Comparison of ENCODE assay signal across 11 cellular contexts in genomic region chr16:56632848-56633365, GRCh38. TPM values are rescaled to one million over a fixed set of nuclear protein-coding genes. Genes with fewer than 3 reads are reported as not detected.
DNase-seq lines count a peak whose midpoint lies in the region; ATAC-seq, FAIRE-seq and TF ChIP-seq lines count a peak whose summit lies in the region.
"Had no signal": no experiment of that assay in that cellular context is flagged by ENCODE, and none has a peak within 500 bp of the region (broad histone marks: within the 10 kb centered on the region; RNA-seq: fewer than 3 reads in every experiment).

No MANE protein-coding gene starts in this region.

- 6% methylated on average over 5 of the region's 6 CpGs; no CpG with 5 or more reads in 1 of the 2 experiments for WGBS in H1 (ENCODE audit: extremely low coverage in 1 of 2, insufficient coverage in 1 of 2, insufficient read length in 1 of 2, insufficient replicate concordance in 2 of 2, low coverage in 1 of 2, low lambda C conversion rate in 2 of 2, missing lambda C conversion rate in 1 of 2), 2 experiments

- peak overlapping the region; percentile 68 to 72 for H3K4me2 ChIP-seq in H1 (ENCODE audit: insufficient read depth in 1 of 2, low read depth in 2 of 2, low read length in 2 of 2)

- no peak overlapping the region for H3K4ac ChIP-seq in H1 (replicated peaks; ENCODE audit: insufficient read length, low read depth, low read length)

- no peak overlapping the region for H3K56ac ChIP-seq in H1 (replicated peaks; ENCODE audit: insufficient read length, low read depth, low read length)

- no peak overlapping the region for H4K91ac ChIP-seq in H1 (replicated peaks; ENCODE audit: insufficient read length, low read length)

- no peak overlapping the region for H2BK12ac ChIP-seq in H1 (ENCODE audit: low read depth, low read length)

- no peak overlapping the region for H3K18ac ChIP-seq in H1 (ENCODE audit: extremely low read depth, low read length)

- no peak overlapping the region for H3K27ac Mint-ChIP-seq in activated CD4-positive, alpha-beta T cell treated with anti-CD3 and anti-CD28 coated beads, Interleukin-2, amount 10 ng/mL, durations not matched to agents 24 days and 14 days

- no peak overlapping the region; the same call in 1 of the 2 replicates for H2BK20ac ChIP-seq in H1 (ENCODE audit: low read length)

- no peak for TF ChIP-seq POLR2A in H1 (IDR thresholded peaks at IDR 0.05; ENCODE audit: control extremely low read depth in 1 of 2, low read depth in 2 of 2, low read length in 2 of 2)

- POLR2A ChIA-PET in H1 (lab: Charles Lee; ENCODE audit: partially characterized antibody): interaction anchor here (0.9 to 2.2 kb wide), 6 partner anchors 10 to 41 kb away, joined by 3 to 8 read pairs (median 4); partner anchors contain the start of genes MT1G and MT1H

- peak overlapping the region; percentile 44; the same call in 1 of the 2 replicates for H2BK5ac ChIP-seq in H1 (ENCODE audit: low read depth, low read length)

- peaks cover 14 to 29% of the 10 kb centered on the region in 2 experiments for H4K20me1 ChIP-seq in H1 (replicated peaks in 1 of 2; ENCODE audit: control insufficient read depth in 1 of 2, insufficient read depth in 2 of 2, low read length in 2 of 2)

- no peak for TF ChIP-seq EP300 in H1 (IDR thresholded peaks at IDR 0.05; ENCODE audit: borderline replicate concordance in 1 of 2, low read depth in 2 of 2, low read length in 2 of 2)

- H3K79me2 ChIP-seq in H1 (ENCODE audit: control insufficient read depth in 1 of 2, insufficient read depth in 2 of 2, low read length in 2 of 2): no peaks in the 10 kb centered on the region

- H3K4me1 ChIP-seq in H1 (replicated peaks in 1 of 4; ENCODE audit: control insufficient read depth in 3 of 4, insufficient read depth in 4 of 4, low read length in 3 of 4) (peaks cover 0 to 13% (median 5%) of the 10 kb centered on the region in 4 experiments; a peak in 6 of 7 replicates), mucosa of stomach (ENCODE audit: control insufficient read depth, insufficient read depth, low read length) (peaks cover 28% of the 10 kb centered on the region), thoracic aorta (ENCODE audit: control insufficient read depth in 1 of 2, low read depth in 2 of 2) (peaks cover 5 to 26% of the 10 kb centered on the region in 2 donors)

- peaks cover 36% of the 10 kb centered on the region for H3K4me1 Mint-ChIP-seq in activated CD4-positive, alpha-beta T cell treated with anti-CD3 and anti-CD28 coated beads, Interleukin-2, amount 10 ng/mL, durations not matched to agents 24 days and 14 days

- H3K23me2 ChIP-seq in H1 (ENCODE audit: low read depth, low read length): peaks cover 5% of the 10 kb centered on the region; the same call in 1 of the 2 replicates

- peaks cover 76% of the 10 kb centered on the region for H3K27me3 Mint-ChIP-seq in activated CD4-positive, alpha-beta T cell treated with anti-CD3 and anti-CD28 coated beads, Interleukin-2, amount 10 ng/mL, durations not matched to agents 24 days and 14 days

- no peak overlapping the region for H2AK5ac ChIP-seq in H1 (ENCODE audit: low read depth, low read length)

- H3K27me3 ChIP-seq in H1 (replicated peaks in 1 of 4; ENCODE audit: control insufficient read depth in 3 of 4, extremely low read depth in 1 of 4, insufficient read depth in 3 of 4, low read length in 3 of 4) (peaks cover 91 to 100% (median 100%) of the 10 kb centered on the region in 4 experiments), mucosa of stomach (ENCODE audit: control insufficient read depth, insufficient read depth, low read length) (peaks cover 55% of the 10 kb centered on the region), thoracic aorta (replicated peaks; ENCODE audit: insufficient read depth) (no peaks in the 10 kb centered on the region)

- H3K4me3 ChIP-seq in H1 (ENCODE audit: extremely low read depth in 1 of 4, insufficient read depth in 2 of 4, low read depth in 3 of 4, low read length in 4 of 4) (peak overlapping the region; percentile 10 to 56 (median 18); a peak in 4 of 8 replicates), mucosa of stomach (ENCODE audit: low read length) (peak overlapping the region; percentile 15), thoracic aorta (peak overlapping the region; percentile 77)

- H3K23ac ChIP-seq in H1 (ENCODE audit: insufficient read length): no peak overlapping the region

- ATAC-seq in thoracic aorta (ENCODE audit: insufficient number of reproducible peaks, low FRiP score, low read depth): no peak
- ATAC-seq in HG03045 (IDR thresholded peaks at IDR 0.05; ENCODE audit: unreplicated experiment): no peak
- ATAC-seq in GM18867 (IDR thresholded peaks at IDR 0.05; ENCODE audit: unreplicated experiment): no peak

- H2BK120ac ChIP-seq in H1 (replicated peaks; ENCODE audit: low read depth, low read length): no peak overlapping the region

- H3K9me3 ChIP-seq in H1 (ENCODE audit: insufficient read depth in 2 of 2, low read depth in 1 of 2, low read length in 1 of 2): no peaks in the 10 kb centered on the region
- H3K9me3 ChIP-seq in mucosa of stomach (ENCODE audit: control insufficient read depth, low read length): no peaks in the 10 kb centered on the region
- no peaks in the 10 kb centered on the region for H3K9me3 ChIP-seq in thoracic aorta

- no peak overlapping the region for H2AFZ ChIP-seq in H1 (ENCODE audit: low read length)

- H3K36me3 ChIP-seq in H1 (ENCODE audit: control insufficient read depth in 2 of 4, insufficient read depth in 4 of 4, low read length in 3 of 4) (no peaks in the 10 kb centered on the region; a peak in 1 of 8 replicates), mucosa of stomach (ENCODE audit: control insufficient read depth, insufficient read depth, low read length) (no peaks in the 10 kb centered on the region), thoracic aorta (no peaks in the 10 kb centered on the region)

- peak overlapping the region; percentile 66 for H3K4me3 Mint-ChIP-seq in activated CD4-positive, alpha-beta T cell treated with anti-CD3 and anti-CD28 coated beads, Interleukin-2, amount 10 ng/mL, durations not matched to agents 24 days and 14 days

- H3K9ac ChIP-seq in H1 (replicated peaks in 1 of 4; ENCODE audit: extremely low read depth in 1 of 4, low read depth in 3 of 4, low read length in 3 of 4) (no peak overlapping the region), mucosa of stomach (ENCODE audit: low read length) (peak overlapping the region; percentile 78)

- intact Hi-C loops in activated CD4-positive, alpha-beta T cell treated with anti-CD3 and anti-CD28 coated beads, Interleukin-2, amount 10 ng/mL, durations not matched to agents 24 days and 14 days (cut with micrococcal nuclease): no loop called here

- TF ChIP-seq CTCF in H1 (IDR thresholded peaks at IDR 0.05; ENCODE audit: control extremely low read depth in 1 of 3, insufficient read depth in 1 of 3, low read depth in 1 of 3, low read length in 3 of 3) (no peak), thoracic aorta (IDR thresholded peaks at IDR 0.05) (no peak)

- TF ChIP-seq RAD21 in H1 (IDR thresholded peaks at IDR 0.05 in 1 of 2, conservative IDR thresholded peaks at IDR 0.05 in 1 of 2; ENCODE audit: low read depth in 2 of 2, low read length in 2 of 2): no peak

- no peak overlapping the region for H2BK15ac ChIP-seq in H1 (ENCODE audit: low read length)

- H3K9me3 Mint-ChIP-seq in activated CD4-positive, alpha-beta T cell treated with anti-CD3 and anti-CD28 coated beads, Interleukin-2, amount 10 ng/mL, durations not matched to agents 24 days and 14 days: no peaks in the 10 kb centered on the region

- H3K14ac ChIP-seq in H1 (ENCODE audit: insufficient read length): no peak overlapping the region

- no peak overlapping the region for H4K8ac ChIP-seq in H1 (ENCODE audit: extremely low read depth, insufficient read depth, low read length)

- CTCF ChIA-PET in H1 (lab: Charles Lee; ENCODE audit: partially characterized antibody): interaction anchor here (1.0 to 1.5 kb wide), 7 partner anchors 17 to 69 kb away, joined by 3 to 4 read pairs (median 3); no protein-coding TSS in a partner anchor

- H3K27ac ChIP-seq in H1 (ENCODE audit: low read depth, low read length) (no peak overlapping the region), thoracic aorta (peak overlapping the region; percentile 85 to 86)
- H3K27ac ChIP-seq: epithelial cell of prostate had no signal

- no peak for FAIRE-seq in H1 (lab: Jason Lieb, UNC)

- peaks cover 3% of the 10 kb centered on the region for H3K36me3 Mint-ChIP-seq in activated CD4-positive, alpha-beta T cell treated with anti-CD3 and anti-CD28 coated beads, Interleukin-2, amount 10 ng/mL, durations not matched to agents 24 days and 14 days (ENCODE audit: low read depth)

- H3K79me1 ChIP-seq in H1 (ENCODE audit: low read depth, low read length): no peaks in the 10 kb centered on the region

- H4K5ac ChIP-seq in H1 (ENCODE audit: insufficient read length, low read depth, low read length): no peak overlapping the region

- DNase-seq in activated CD4-positive, alpha-beta T cell treated with anti-CD3 and anti-CD28 coated beads, Interleukin-2, amount 10 ng/mL, durations not matched to agents 24 days and 14 days: no peak
- no peak for DNase-seq in activated CD4-positive, alpha-beta T cell treated with anti-CD3 and anti-CD28 coated beads, Interleukin-2, amount 50 U/mL, for 48 hours
- no peak for DNase-seq in H1 (ENCODE audit: low read depth in 1 of 2, low spot score in 2 of 2)
- no peak for DNase-seq in thoracic aorta (ENCODE audit: low spot score)
- DNase-seq in AML-193 (lab: John Stamatoyannopoulos, UW): no peak
- DNase-seq: activated CD4-positive, CD25-positive, alpha-beta regulatory T cell treated with anti-CD3 and anti-CD28 coated beads, Interleukin-2, amount 50 U/mL, for 72 hours; NCI-H446 had no signal

RNA-seq across cellular contexts. Expression of gene MT1M, which starts 0.4 kb away (rescaled TPM):
- total RNA-seq in activated CD4-positive, alpha-beta T cell treated with anti-CD3 and anti-CD28 coated beads, Interleukin-2, amount 10 ng/mL, durations not matched to agents 24 days and 14 days: not detected in 2 replicates
- not detected in 2 replicates for total RNA-seq in H1 (2021; fragmentation: NEBNext Ultra II Directional; extraction: Animal tissue kit (Norgen Biotek cat#: 25700))
- polyA plus RNA-seq in H1 (2011; rRNA removed): 1.7 and 2.1 TPM in 2 replicates
- 1.4 TPM for polyA plus RNA-seq in H1 (2011; cell fraction: cytosol; rRNA removed)
- 2.3 TPM for polyA plus RNA-seq in H1 (2011; cell fraction: nucleus; rRNA removed)
- 2.2 to 7.4 TPM (median 3.0 TPM) in 4 replicates for polyA plus RNA-seq in H1 (2012, experiment 1 of 2)
- polyA plus RNA-seq in H1 (2012, experiment 2 of 2): 3.1 TPM
- 7.4 TPM for polyA plus RNA-seq in H1 (2013, experiment 1 of 2)
- 7.4 TPM for polyA plus RNA-seq in H1 (2013, experiment 2 of 2)
- 0.73 and 0.93 TPM in 2 replicates for polyA minus RNA-seq in H1 (2011; rRNA and poly(A)+ RNA removed)
- not detected for polyA minus RNA-seq in H1 (2011; cell fraction: cytosol; rRNA and poly(A)+ RNA removed)
- not detected for polyA minus RNA-seq in H1 (2011; cell fraction: nucleus; rRNA and poly(A)+ RNA removed)
- 10 to 100 TPM; 23.2 to 53.6 TPM for total RNA-seq in thoracic aorta

RNA-seq across cellular contexts. Expression of gene MT1A, which starts 5.6 kb away (rescaled TPM):
- total RNA-seq in activated CD4-positive, alpha-beta T cell treated with anti-CD3 and anti-CD28 coated beads, Interleukin-2, amount 10 ng/mL, durations not matched to agents 24 days and 14 days: 1.8 and 2.1 TPM in 2 replicates
- not detected in 2 replicates for total RNA-seq in H1 (2021; fragmentation: NEBNext Ultra II Directional; extraction: Animal tissue kit (Norgen Biotek cat#: 25700))
- not detected in 2 replicates for polyA plus RNA-seq in H1 (2011; rRNA removed)
- not detected for polyA plus RNA-seq in H1 (2011; cell fraction: cytosol; rRNA removed)
- polyA plus RNA-seq in H1 (2011; cell fraction: nucleus; rRNA removed): not detected
- polyA plus RNA-seq in H1 (2012, experiment 1 of 2): not detected in 4 replicates
- polyA plus RNA-seq in H1 (2012, experiment 2 of 2): not detected
- polyA plus RNA-seq in H1 (2013, experiment 1 of 2): 2.4 TPM
- 1.4 TPM for polyA plus RNA-seq in H1 (2013, experiment 2 of 2)
- polyA minus RNA-seq in H1 (2011; rRNA and poly(A)+ RNA removed): not detected in 2 replicates
- polyA minus RNA-seq in H1 (2011; cell fraction: cytosol; rRNA and poly(A)+ RNA removed): not detected
- polyA minus RNA-seq in H1 (2011; cell fraction: nucleus; rRNA and poly(A)+ RNA removed): not detected
- 100 to 1,000 TPM in 1 of 2 donors, 1 to 10 TPM in 1; 6.5 to 168 TPM for total RNA-seq in thoracic aorta

RNA-seq across cellular contexts. Expression of gene MT1E, which starts 7.3 kb away (rescaled TPM):
- 136 and 152 TPM in 2 replicates for total RNA-seq in activated CD4-positive, alpha-beta T cell treated with anti-CD3 and anti-CD28 coated beads, Interleukin-2, amount 10 ng/mL, durations not matched to agents 24 days and 14 days
- 3.5 and 7.9 TPM in 2 replicates for total RNA-seq in H1 (2021; fragmentation: NEBNext Ultra II Directional; extraction: Animal tissue kit (Norgen Biotek cat#: 25700))
- polyA plus RNA-seq in H1 (2011; rRNA removed): 109 and 117 TPM in 2 replicates
- 255 TPM for polyA plus RNA-seq in H1 (2011; cell fraction: cytosol; rRNA removed)
- polyA plus RNA-seq in H1 (2011; cell fraction: nucleus; rRNA removed): 53.0 TPM
- polyA plus RNA-seq in H1 (2012, experiment 1 of 2): 61.1 to 122 TPM (median 93.3 TPM) in 4 replicates
- 263 TPM for polyA plus RNA-seq in H1 (2012, experiment 2 of 2)
- 64.0 TPM for polyA plus RNA-seq in H1 (2013, experiment 1 of 2)
- 72.0 TPM for polyA plus RNA-seq in H1 (2013, experiment 2 of 2)
- polyA minus RNA-seq in H1 (2011; rRNA and poly(A)+ RNA removed): 15.8 and 21.0 TPM in 2 replicates
- 24.5 TPM for polyA minus RNA-seq in H1 (2011; cell fraction: cytosol; rRNA and poly(A)+ RNA removed)
- 16.6 TPM for polyA minus RNA-seq in H1 (2011; cell fraction: nucleus; rRNA and poly(A)+ RNA removed)
- 100 to 1,000 TPM; 106 to 214 TPM for total RNA-seq in thoracic aorta

RNA-seq across cellular contexts. Expression of gene MT1B, which starts 18.8 kb away (rescaled TPM):
- total RNA-seq in activated CD4-positive, alpha-beta T cell treated with anti-CD3 and anti-CD28 coated beads, Interleukin-2, amount 10 ng/mL, durations not matched to agents 24 days and 14 days: not detected in 2 replicates
- not detected in 2 replicates for total RNA-seq in H1 (2021; fragmentation: NEBNext Ultra II Directional; extraction: Animal tissue kit (Norgen Biotek cat#: 25700))
- polyA plus RNA-seq in H1 (2011; rRNA removed): not detected in 2 replicates
- polyA plus RNA-seq in H1 (2011; cell fraction: cytosol; rRNA removed): not detected
- polyA plus RNA-seq in H1 (2011; cell fraction: nucleus; rRNA removed): not detected
- not detected in 4 replicates for polyA plus RNA-seq in H1 (2012, experiment 1 of 2)
- polyA plus RNA-seq in H1 (2012, experiment 2 of 2): not detected
- polyA plus RNA-seq in H1 (2013, experiment 1 of 2): not detected
- not detected for polyA plus RNA-seq in H1 (2013, experiment 2 of 2)
- not detected in 2 replicates for polyA minus RNA-seq in H1 (2011; rRNA and poly(A)+ RNA removed)
- not detected for polyA minus RNA-seq in H1 (2011; cell fraction: cytosol; rRNA and poly(A)+ RNA removed)
- polyA minus RNA-seq in H1 (2011; cell fraction: nucleus; rRNA and poly(A)+ RNA removed): not detected
- total RNA-seq in thoracic aorta: not detected

RNA-seq across cellular contexts. Expression of gene MT2A, which starts 24.5 kb away (rescaled TPM):
- 465 TPM in 2 replicates for total RNA-seq in activated CD4-positive, alpha-beta T cell treated with anti-CD3 and anti-CD28 coated beads, Interleukin-2, amount 10 ng/mL, durations not matched to agents 24 days and 14 days
- total RNA-seq in H1 (2021; fragmentation: NEBNext Ultra II Directional; extraction: Animal tissue kit (Norgen Biotek cat#: 25700)): 9.2 and 9.5 TPM in 2 replicates
- 23.2 and 30.1 TPM in 2 replicates for polyA plus RNA-seq in H1 (2011; rRNA removed)
- polyA plus RNA-seq in H1 (2011; cell fraction: cytosol; rRNA removed): 12.8 TPM
- polyA plus RNA-seq in H1 (2011; cell fraction: nucleus; rRNA removed): 21.1 TPM
- polyA plus RNA-seq in H1 (2012, experiment 1 of 2): 92.5 to 136 TPM (median 103 TPM) in 4 replicates
- 50.9 TPM for polyA plus RNA-seq in H1 (2012, experiment 2 of 2)
- 278 TPM for polyA plus RNA-seq in H1 (2013, experiment 1 of 2)
- 279 TPM for polyA plus RNA-seq in H1 (2013, experiment 2 of 2)
- polyA minus RNA-seq in H1 (2011; rRNA and poly(A)+ RNA removed): 3.3 and 4.2 TPM in 2 replicates
- polyA minus RNA-seq in H1 (2011; cell fraction: cytosol; rRNA and poly(A)+ RNA removed): 24.2 TPM
- 5.4 TPM for polyA minus RNA-seq in H1 (2011; cell fraction: nucleus; rRNA and poly(A)+ RNA removed)
- total RNA-seq in thoracic aorta: 100 to 1,000 TPM; 107 to 185 TPM

Comparison
In these comparisons a context has a peak if more than half of its experiments do, and no peak if none do; other contexts are left out.
1. H3K4me3 ChIP-seq: peak in every context shown above with its lines; median percentile 77 in thoracic aorta; 18 in H1; 15 in mucosa of stomach.
2. RNA of gene MT1M, which starts 0.4 kb away (total RNA-seq): 23.2 to 53.6 TPM in thoracic aorta; not detected in H1 and not detected in activated CD4-positive, alpha-beta T cell treated with anti-CD3 and anti-CD28 coated beads, Interleukin-2, amount 10 ng/mL, durations not matched to agents 24 days and 14 days; every median in the first group is over 10 times any median in the second.
3. RNA of gene MT1E, which starts 7.3 kb away (total RNA-seq): 106 to 214 TPM in thoracic aorta and 136 to 152 TPM in activated CD4-positive, alpha-beta T cell treated with anti-CD3 and anti-CD28 coated beads, Interleukin-2, amount 10 ng/mL, durations not matched to agents 24 days and 14 days; 3.5 to 7.9 TPM in H1; every median in the first group is over 10 times any median in the second.